Comparison of ENCODE assay signal across 29 cellular contexts in genomic region chr12:108340037-108340436, GRCh38. TPM values are rescaled to one million over a fixed set of nuclear protein-coding genes. Genes with fewer than 3 reads are reported as not detected.
DNase-seq lines count a peak whose midpoint lies in the region; ATAC-seq and TF ChIP-seq lines count a peak whose summit lies in the region.
"Had no signal": no experiment of that assay in that cellular context is flagged by ENCODE, and none has a peak within 500 bp of the region (broad histone marks: within the 10 kb centered on the region; RNA-seq: fewer than 3 reads in every experiment).

No MANE protein-coding gene starts in this region.

- no peak overlapping the region for H3K27ac ChIP-seq in hepatocyte
- H3K27ac ChIP-seq: HL-60, pancreas, WERI-Rb-1 had no signal

- no peak for TF ChIP-seq CTCF in nephron (IDR thresholded peaks at IDR 0.05; ENCODE audit: unreplicated experiment in 3 of 3)
- TF ChIP-seq CTCF in hepatocyte (IDR thresholded peaks at IDR 0.05; ENCODE audit: poor library complexity): no peak

- H3K36me3 ChIP-seq in hepatocyte (replicated peaks; ENCODE audit: insufficient read depth, low read depth): no peaks in the 10 kb centered on the region
- H3K36me3 ChIP-seq: pancreas, vagina, WERI-Rb-1 had no signal

- no peaks in the 10 kb centered on the region for H3K9me3 ChIP-seq in hepatocyte (ENCODE audit: low read depth)
- H3K9me3 ChIP-seq: Caco-2, pancreas, vagina had no signal

- no peak overlapping the region for H2AFZ ChIP-seq in hepatocyte

- no peak overlapping the region for H3K4me2 ChIP-seq in hepatocyte

- ATAC-seq in central memory CD8-positive, alpha-beta T cell (replicated peaks; ENCODE audit: extremely low read depth, poor library complexity, severe bottlenecking): no peak
- ATAC-seq in left ventricle myocardium superior (peak; percentile 27), GM21576 (IDR thresholded peaks at IDR 0.05; ENCODE audit: unreplicated experiment) (no peak)
- no peak for ATAC-seq in stimulated activated effector memory CD8-positive, alpha-beta T cell treated with anti-CD3 and anti-CD28 coated beads, Interleukin-12 subunit alpha, Interleukin-12 subunit beta, amount 100 ng/mL, for 72 hours

- no peak overlapping the region for H3K4me3 ChIP-seq in hepatocyte

- H3K4me1 Mint-ChIP-seq in central memory CD8-positive, alpha-beta T cell: peaks cover 16% of the 10 kb centered on the region
- H3K4me1 Mint-ChIP-seq in nephron: peaks cover 19% of the 10 kb centered on the region
- H3K4me1 Mint-ChIP-seq in stimulated activated effector memory CD8-positive, alpha-beta T cell treated with anti-CD3 and anti-CD28 coated beads, Interleukin-12 subunit alpha, Interleukin-12 subunit beta, amount 100 ng/mL, for 72 hours: peaks cover 10% of the 10 kb centered on the region
- H3K4me1 Mint-ChIP-seq: activated naive CD4-positive, alpha-beta T cell treated with anti-CD3 and anti-CD28 coated beads, Interleukin-2, amount 10 ng/mL, durations not matched to agents 7 days and 5 days; memory B cell; naive B cell had no signal

- peaks cover 26% of the 10 kb centered on the region for H3K27me3 ChIP-seq in hepatocyte
- H3K27me3 ChIP-seq: pancreas, vagina had no signal

- no peaks in the 10 kb centered on the region for H3K9me2 ChIP-seq in hepatocyte (replicated peaks; ENCODE audit: insufficient read depth)

- H4K20me1 ChIP-seq in hepatocyte (ENCODE audit: insufficient read depth, poor library complexity, severe bottlenecking): no peaks in the 10 kb centered on the region

- peaks cover 25% of the 10 kb centered on the region for H3K27me3 Mint-ChIP-seq in central memory CD8-positive, alpha-beta T cell
- peaks cover 15% of the 10 kb centered on the region for H3K27me3 Mint-ChIP-seq in nephron (ENCODE audit: low read depth)

- H3K27ac Mint-ChIP-seq in central memory CD8-positive, alpha-beta T cell (ENCODE audit: low read depth): no peak overlapping the region
- H3K27ac Mint-ChIP-seq in nephron: peak overlapping the region in 1 of 3 experiments; percentile 77
- no peak overlapping the region for H3K27ac Mint-ChIP-seq in stimulated activated effector memory CD8-positive, alpha-beta T cell treated with anti-CD3 and anti-CD28 coated beads, Interleukin-12 subunit alpha, Interleukin-12 subunit beta, amount 100 ng/mL, for 72 hours
- H3K27ac Mint-ChIP-seq: activated CD4-positive, alpha-beta T cell treated with anti-CD3 and anti-CD28 coated beads, Interleukin-2, amount 10 ng/mL, durations not matched to agents 24 days and 14 days; activated naive CD4-positive, alpha-beta T cell treated with anti-CD3 and anti-CD28 coated beads, Interleukin-2, amount 10 ng/mL, durations not matched to agents 7 days and 5 days; H9; memory B cell had no signal

- no peaks in the 10 kb centered on the region for H3K4me1 ChIP-seq in hepatocyte (ENCODE audit: insufficient read depth)
- H3K4me1 ChIP-seq: Caco-2, pancreas had no signal

- H3K9me3 Mint-ChIP-seq in central memory CD8-positive, alpha-beta T cell: no peaks in the 10 kb centered on the region
- peaks cover 2% of the 10 kb centered on the region for H3K9me3 Mint-ChIP-seq in nephron
- H3K9me3 Mint-ChIP-seq in stimulated activated effector memory CD8-positive, alpha-beta T cell treated with anti-CD3 and anti-CD28 coated beads, Interleukin-12 subunit alpha, Interleukin-12 subunit beta, amount 100 ng/mL, for 72 hours: no peaks in the 10 kb centered on the region
- H3K9me3 Mint-ChIP-seq: activated CD4-positive, alpha-beta T cell treated with anti-CD3 and anti-CD28 coated beads, Interleukin-2, amount 10 ng/mL, durations not matched to agents 24 days and 14 days; activated naive CD4-positive, alpha-beta T cell treated with anti-CD3 and anti-CD28 coated beads, Interleukin-2, amount 10 ng/mL, durations not matched to agents 7 days and 5 days had no signal

- WGBS in hepatocyte (ENCODE audit: low lambda C conversion rate, missing lambda C conversion rate): 87% methylated on average over 10 of the region's 10 CpGs

- H3K36me3 Mint-ChIP-seq in central memory CD8-positive, alpha-beta T cell (ENCODE audit: insufficient read depth): peaks cover 1% of the 10 kb centered on the region
- no peaks in the 10 kb centered on the region for H3K36me3 Mint-ChIP-seq in nephron (ENCODE audit: low read depth)
- H3K36me3 Mint-ChIP-seq in stimulated activated effector memory CD8-positive, alpha-beta T cell treated with anti-CD3 and anti-CD28 coated beads, Interleukin-12 subunit alpha, Interleukin-12 subunit beta, amount 100 ng/mL, for 72 hours: no peaks in the 10 kb centered on the region
- H3K36me3 Mint-ChIP-seq: activated naive CD4-positive, alpha-beta T cell treated with anti-CD3 and anti-CD28 coated beads, Interleukin-2, amount 10 ng/mL, durations not matched to agents 7 days and 5 days; naive B cell had no signal

- intact Hi-C loops in left ventricle myocardium superior (cut with micrococcal nuclease): no loop called here

- no peaks in the 10 kb centered on the region for H3K79me2 ChIP-seq in hepatocyte

- peak overlapping the region; percentile 79 for H3K4me3 Mint-ChIP-seq in central memory CD8-positive, alpha-beta T cell
- peak overlapping the region in 2 of 3 experiments; percentile 52 to 56 for H3K4me3 Mint-ChIP-seq in nephron
- peak overlapping the region; percentile 52 for H3K4me3 Mint-ChIP-seq in stimulated activated effector memory CD8-positive, alpha-beta T cell treated with anti-CD3 and anti-CD28 coated beads, Interleukin-12 subunit alpha, Interleukin-12 subunit beta, amount 100 ng/mL, for 72 hours
- H3K4me3 Mint-ChIP-seq: activated CD4-positive, alpha-beta T cell treated with anti-CD3 and anti-CD28 coated beads, Interleukin-2, amount 10 ng/mL, durations not matched to agents 24 days and 14 days; activated naive CD4-positive, alpha-beta T cell treated with anti-CD3 and anti-CD28 coated beads, Interleukin-2, amount 10 ng/mL, durations not matched to agents 7 days and 5 days; H9; memory B cell; naive B cell had no signal

- DNase-seq in central memory CD8-positive, alpha-beta T cell (ENCODE audit: low spot score in 2 of 2): no peak
- DNase-seq in left ventricle myocardium superior (peak; percentile 42), hepatocyte (ENCODE audit: low spot score) (no peak), NCI-H1417 treated with DMSO at 0.1 percent for 48 hours (lab: John Stamatoyannopoulos, UW) (no peak), AG08395 (ENCODE audit: low spot score) (no peak)
- DNase-seq in stimulated activated effector memory CD8-positive, alpha-beta T cell treated with anti-CD3 and anti-CD28 coated beads, Interleukin-12 subunit alpha, Interleukin-12 subunit beta, amount 100 ng/mL, for 72 hours (ENCODE audit: low spot score in 2 of 2): no peak
- DNase-seq: activated CD4-positive, alpha-beta T cell treated with anti-CD3 and anti-CD28 coated beads, Interleukin-2, amount 10 ng/mL, durations not matched to agents 24 days and 14 days; activated naive CD4-positive, alpha-beta T cell treated with anti-CD3 and anti-CD28 coated beads, Interleukin-2, amount 10 ng/mL, durations not matched to agents 7 days and 5 days; amniotic stem cell; Caco-2; dermis blood vessel endothelial cell; DND-41; Kasumi-1; naive B cell; NCI-H1694 treated with DMSO at 0.1 percent for 48 hours; NCI-H2171 treated with DMSO at 0.1 percent for 48 hours; NCI-H69; stimulated activated CD4-positive, alpha-beta T cell treated with anti-CD3 and anti-CD28 coated beads, Interleukin-1b, Interleukin-23, amount 100 ng/mL, for 48 hours; WERI-Rb-1 had no signal

RNA-seq across cellular contexts. Expression of gene CMKLR1, which starts 0.9 kb away (rescaled TPM):
- 6.4 TPM for total RNA-seq in left ventricle myocardium superior
- 1.4 and 2.2 TPM in 2 replicates for total RNA-seq in hepatocyte
- polyA plus RNA-seq in hepatocyte: 1.5 and 3.1 TPM in 2 replicates
- total RNA-seq: activated CD4-positive, alpha-beta T cell treated with anti-CD3 and anti-CD28 coated beads, Interleukin-2, amount 10 ng/mL, durations not matched to agents 24 days and 14 days; bronchial epithelial cell; Caco-2; endothelial cell of umbilical vein; T-helper 2 cell treated with Interferon-gamma antibody and Interleukin-4, amounts not matched to agents 100 ng/mL and 5 ng/mL, for 36 hours had no signal
